ENCODE assay signal across 33 cellular contexts in genomic region chr5:164350236-164350635, GRCh38.
"Had no signal": no experiment of that assay in that cellular context is flagged by ENCODE, and none has a peak within 500 bp of the region (broad histone marks: within the 10 kb centered on the region; RNA-seq: fewer than 3 reads in every experiment).

No MANE protein-coding gene starts in this region.

- H3K27me3 Mint-ChIP-seq: activated B cell treated with CpG ODN at 0.5 μM for 24 hours; activated CD8-positive, alpha-beta T cell treated with anti-CD3 and anti-CD28 coated beads for 36 hours; activated naive CD4-positive, alpha-beta T cell treated with anti-CD3 and anti-CD28 coated beads, Interleukin-2, amount 50 U/mL, for 24 hours; activated naive CD8-positive, alpha-beta T cell treated with anti-CD3 and anti-CD28 coated beads for 36 hours; activated naive CD8-positive, alpha-beta T cell treated with anti-CD3 and anti-CD28 coated beads, Interleukin-2, amount 50 U/mL, for 24 hours; activated T-helper 17 cell treated with anti-CD3 and anti-CD28 coated beads, Interleukin-2, amount 50 U/mL, for 72 hours; T-cell had no signal

- H3K9me3 Mint-ChIP-seq: activated B cell treated with CpG ODN at 0.5 μM for 24 hours; activated naive CD8-positive, alpha-beta T cell treated with anti-CD3 and anti-CD28 coated beads for 36 hours; activated naive CD8-positive, alpha-beta T cell treated with anti-CD3 and anti-CD28 coated beads, Interleukin-2, amount 50 U/mL, for 24 hours; T-helper 1 cell treated with Interleukin-12 subunit alpha and Interleukin-12 subunit beta and Interleukin-4 antibody, amounts not matched to agents 30 μg/mL and 1 μg/mL, for 36 hours had no signal

- H3K27ac Mint-ChIP-seq: activated B cell treated with CpG ODN at 0.5 μM for 24 hours; activated CD8-positive, alpha-beta T cell treated with anti-CD3 and anti-CD28 coated beads for 36 hours; activated naive CD4-positive, alpha-beta T cell treated with anti-CD3 and anti-CD28 coated beads, Interleukin-2, amount 50 U/mL, for 24 hours; activated naive CD8-positive, alpha-beta T cell treated with anti-CD3 and anti-CD28 coated beads for 36 hours; activated naive CD8-positive, alpha-beta T cell treated with anti-CD3 and anti-CD28 coated beads, Interleukin-2, amount 50 U/mL, for 24 hours; activated T-helper 17 cell treated with anti-CD3 and anti-CD28 coated beads, Interleukin-2, amount 50 U/mL, for 72 hours; T-cell; T-helper 1 cell treated with Interleukin-12 subunit alpha and Interleukin-12 subunit beta and Interleukin-4 antibody, amounts not matched to agents 30 μg/mL and 1 μg/mL, for 36 hours; T-helper 2 cell treated with Interferon-gamma antibody and Interleukin-4, amounts not matched to agents 5 μg/mL and 100 μg/mL, for 36 hours had no signal

- H3K4me3 Mint-ChIP-seq: activated B cell treated with CpG ODN at 0.5 μM for 24 hours; activated CD8-positive, alpha-beta T cell treated with anti-CD3 and anti-CD28 coated beads for 36 hours; activated naive CD4-positive, alpha-beta T cell treated with anti-CD3 and anti-CD28 coated beads, Interleukin-2, amount 50 U/mL, for 24 hours; activated naive CD8-positive, alpha-beta T cell treated with anti-CD3 and anti-CD28 coated beads for 36 hours; activated naive CD8-positive, alpha-beta T cell treated with anti-CD3 and anti-CD28 coated beads, Interleukin-2, amount 50 U/mL, for 24 hours; activated T-cell treated with anti-CD3 and anti-CD28 coated beads, Interleukin-2, amount 50 U/mL, for 4 hours; activated T-helper 17 cell treated with anti-CD3 and anti-CD28 coated beads, Interleukin-2, amount 50 U/mL, for 72 hours; T-cell; T-helper 1 cell treated with Interleukin-12 subunit alpha and Interleukin-12 subunit beta and Interleukin-4 antibody, amounts not matched to agents 30 μg/mL and 1 μg/mL, for 36 hours; T-helper 2 cell treated with Interferon-gamma antibody and Interleukin-4, amounts not matched to agents 5 μg/mL and 100 μg/mL, for 36 hours had no signal

- DNase-seq: activated B cell treated with CpG ODN at 0.5 μM for 24 hours; activated CD4-positive, alpha-beta T cell treated with anti-CD3 and anti-CD28 coated beads for 48 hours; activated CD4-positive, alpha-beta T cell treated with anti-CD3 and anti-CD28 coated beads, Interleukin-2, amount 50 U/mL, for 1 hour; activated CD4-positive, alpha-beta T cell treated with anti-CD3 and anti-CD28 coated beads, Interleukin-2, amount 50 U/mL, for 48 hours; activated CD8-positive, alpha-beta memory T cell treated with anti-CD3 and anti-CD28 coated beads for 24 hours; activated CD8-positive, alpha-beta T cell treated with anti-CD3 and anti-CD28 coated beads for 36 hours; activated effector memory CD4-positive, alpha-beta T cell treated with Interleukin-2 at 50 U/mL for 16 hours; activated gamma-delta T cell treated with Interleukin-2 at 50 U/mL for 16 hours; activated naive CD4-positive, alpha-beta T cell treated with Interleukin-2 at 50 U/mL for 16 hours; activated naive CD8-positive, alpha-beta T cell treated with anti-CD3 and anti-CD28 coated beads for 36 hours; activated naive CD8-positive, alpha-beta T cell treated with anti-CD3 and anti-CD28 coated beads, Interleukin-2, amount 50 U/mL, for 24 hours; activated T-cell treated with anti-CD3 and anti-CD28 coated beads, Interleukin-2, amount 50 U/mL, for 4 hours; adrenal gland; amygdala; aorta; body of pancreas; central memory CD4-positive, alpha-beta T cell; cerebellar nuclear complex; colonic mucosa; effector CD8-positive, alpha-beta T cell; esophagus squamous epithelium; foreskin fibroblast; heart left ventricle; T-cell; T1000; WERI-Rb-1 had no signal

- H3K4me1 ChIP-seq: adrenal gland, body of pancreas, colonic mucosa, esophagus squamous epithelium, heart left ventricle had no signal

- H3K36me3 Mint-ChIP-seq: activated naive CD4-positive, alpha-beta T cell treated with anti-CD3 and anti-CD28 coated beads, Interleukin-2, amount 50 U/mL, for 24 hours; activated naive CD8-positive, alpha-beta T cell treated with anti-CD3 and anti-CD28 coated beads for 36 hours; T-cell had no signal

- H3K36me3 ChIP-seq: adrenal gland, cardiac muscle cell, colonic mucosa, esophagus squamous epithelium, heart left ventricle, WERI-Rb-1 had no signal

- H3K4me1 Mint-ChIP-seq: activated B cell treated with CpG ODN at 0.5 μM for 24 hours; activated naive CD4-positive, alpha-beta T cell treated with anti-CD3 and anti-CD28 coated beads, Interleukin-2, amount 50 U/mL, for 24 hours; activated naive CD8-positive, alpha-beta T cell treated with anti-CD3 and anti-CD28 coated beads for 36 hours; activated naive CD8-positive, alpha-beta T cell treated with anti-CD3 and anti-CD28 coated beads, Interleukin-2, amount 50 U/mL, for 24 hours; activated T-helper 17 cell treated with anti-CD3 and anti-CD28 coated beads, Interleukin-2, amount 50 U/mL, for 72 hours; T-cell had no signal

- H3K9me3 ChIP-seq: adrenal gland, body of pancreas, colonic mucosa, esophagus squamous epithelium, heart left ventricle had no signal

- H3K27ac ChIP-seq: adrenal gland, body of pancreas, cardiac muscle cell, colonic mucosa, epithelial cell of prostate, esophagus squamous epithelium, heart left ventricle, WERI-Rb-1 had no signal

- H3K27me3 ChIP-seq: adrenal gland, body of pancreas, cardiac muscle cell, colonic mucosa, esophagus squamous epithelium had no signal

- ATAC-seq: activated CD4-positive, CD25-positive, alpha-beta regulatory T cell treated with anti-CD3 and anti-CD28 coated beads, Interleukin-2, amount 50 U/mL, for 24 hours; activated CD8-positive, alpha-beta T cell treated with anti-CD3 and anti-CD28 coated beads for 36 hours; activated naive CD8-positive, alpha-beta T cell treated with anti-CD3 and anti-CD28 coated beads, Interleukin-2, amount 50 U/mL, for 24 hours; activated T-cell treated with anti-CD3 and anti-CD28 coated beads, Interleukin-2, amount 50 U/mL, for 4 hours; activated T-helper 17 cell treated with anti-CD3 and anti-CD28 coated beads, Interleukin-2, amount 50 U/mL, for 72 hours; body of pancreas; heart left ventricle; T-cell had no signal

- H3K4me3 ChIP-seq: adrenal gland, body of pancreas, cardiac muscle cell, colonic mucosa, esophagus squamous epithelium, heart left ventricle had no signal
